Comparison of ENCODE assay signal across 17 cellular contexts in the genomic region with DNA sequence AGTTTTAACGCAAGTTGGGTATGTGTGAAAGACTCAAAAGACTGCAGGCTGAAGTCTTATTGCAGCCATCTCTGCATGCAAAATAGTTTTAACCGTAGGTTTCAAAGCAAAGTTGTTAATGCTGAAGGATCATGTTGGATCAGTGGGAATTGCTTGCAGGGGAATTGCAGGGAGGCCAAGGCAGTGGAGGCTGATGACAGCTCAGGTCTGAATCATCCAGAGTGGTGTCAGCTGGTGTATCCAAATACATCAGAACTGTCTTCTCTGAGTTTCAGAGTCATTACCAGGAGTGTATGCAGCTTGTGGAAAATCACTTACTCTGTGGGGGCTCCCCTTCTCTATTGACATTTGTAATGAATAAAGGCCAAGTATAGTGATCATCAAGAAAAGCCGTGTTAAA.
"Had no signal": no experiment of that assay in that cellular context is flagged by ENCODE, and none has a peak within 500 bp of the region (broad histone marks: within the 10 kb centered on the region; RNA-seq: fewer than 3 reads in every experiment).

No MANE protein-coding gene starts in this region.

- H3K4me3 ChIP-seq: body of pancreas, esophagus muscularis mucosa, lower lobe of right lung, pancreas, transverse colon had no signal

- DNase-seq: activated CD4-positive, alpha-beta T cell treated with anti-CD3 and anti-CD28 coated beads, Interleukin-2, amount 50 U/mL, for 48 hours; activated CD4-positive, CD25-positive, alpha-beta regulatory T cell treated with anti-CD3 and anti-CD28 coated beads, Interleukin-2, amount 50 U/mL, for 72 hours; activated CD8-positive, alpha-beta memory T cell treated with anti-CD3 and anti-CD28 coated beads, Interleukin-2, amount 10 ng/mL, durations not matched to agents 7 days and 5 days; activated effector memory CD4-positive, alpha-beta T cell treated with Interleukin-2 at 50 U/mL for 16 hours; activated T-cell treated with anti-CD3 and anti-CD28 coated beads, Interleukin-2, amount 50 U/mL, for 24 hours; body of pancreas; cerebellar nuclear complex; endodermal cell; lower lobe of right lung; midbrain; pancreas; small intestine; T-helper 9 cell; transverse colon had no signal

- H3K4me3 Mint-ChIP-seq: activated CD8-positive, alpha-beta memory T cell treated with anti-CD3 and anti-CD28 coated beads, Interleukin-2, amount 10 ng/mL, durations not matched to agents 7 days and 5 days; activated naive CD4-positive, alpha-beta T cell treated with anti-CD3 and anti-CD28 coated beads, Interleukin-2, amount 50 U/mL, for 24 hours; activated T-cell treated with anti-CD3 and anti-CD28 coated beads, Interleukin-2, amount 50 U/mL, for 24 hours; dendritic cell treated with granulocyte-macrophage colony-stimulating factor and Interleukin-4, amounts not matched to agents 40 ng/mL and 50 ng/mL, for 4 days; endodermal cell had no signal

- H3K4me1 Mint-ChIP-seq: activated CD8-positive, alpha-beta memory T cell treated with anti-CD3 and anti-CD28 coated beads, Interleukin-2, amount 10 ng/mL, durations not matched to agents 7 days and 5 days; activated naive CD4-positive, alpha-beta T cell treated with anti-CD3 and anti-CD28 coated beads, Interleukin-2, amount 50 U/mL, for 24 hours had no signal

- H3K9me3 Mint-ChIP-seq: activated naive CD4-positive, alpha-beta T cell treated with anti-CD3 and anti-CD28 coated beads, Interleukin-2, amount 50 U/mL, for 24 hours had no signal

- H3K27ac Mint-ChIP-seq: activated CD8-positive, alpha-beta memory T cell treated with anti-CD3 and anti-CD28 coated beads, Interleukin-2, amount 10 ng/mL, durations not matched to agents 7 days and 5 days; activated naive CD4-positive, alpha-beta T cell treated with anti-CD3 and anti-CD28 coated beads, Interleukin-2, amount 50 U/mL, for 24 hours; activated T-cell treated with anti-CD3 and anti-CD28 coated beads, Interleukin-2, amount 50 U/mL, for 24 hours; dendritic cell treated with granulocyte-macrophage colony-stimulating factor and Interleukin-4, amounts not matched to agents 40 ng/mL and 50 ng/mL, for 4 days; endodermal cell had no signal

- H3K27me3 Mint-ChIP-seq: activated CD8-positive, alpha-beta memory T cell treated with anti-CD3 and anti-CD28 coated beads, Interleukin-2, amount 10 ng/mL, durations not matched to agents 7 days and 5 days; activated naive CD4-positive, alpha-beta T cell treated with anti-CD3 and anti-CD28 coated beads, Interleukin-2, amount 50 U/mL, for 24 hours; activated T-cell treated with anti-CD3 and anti-CD28 coated beads, Interleukin-2, amount 50 U/mL, for 24 hours; dendritic cell treated with granulocyte-macrophage colony-stimulating factor and Interleukin-4, amounts not matched to agents 40 ng/mL and 50 ng/mL, for 4 days had no signal

- H3K36me3 Mint-ChIP-seq: activated CD8-positive, alpha-beta memory T cell treated with anti-CD3 and anti-CD28 coated beads, Interleukin-2, amount 10 ng/mL, durations not matched to agents 7 days and 5 days; activated naive CD4-positive, alpha-beta T cell treated with anti-CD3 and anti-CD28 coated beads, Interleukin-2, amount 50 U/mL, for 24 hours had no signal
